Comparison of ENCODE assay signal across 25 cellular contexts in the genomic region with DNA sequence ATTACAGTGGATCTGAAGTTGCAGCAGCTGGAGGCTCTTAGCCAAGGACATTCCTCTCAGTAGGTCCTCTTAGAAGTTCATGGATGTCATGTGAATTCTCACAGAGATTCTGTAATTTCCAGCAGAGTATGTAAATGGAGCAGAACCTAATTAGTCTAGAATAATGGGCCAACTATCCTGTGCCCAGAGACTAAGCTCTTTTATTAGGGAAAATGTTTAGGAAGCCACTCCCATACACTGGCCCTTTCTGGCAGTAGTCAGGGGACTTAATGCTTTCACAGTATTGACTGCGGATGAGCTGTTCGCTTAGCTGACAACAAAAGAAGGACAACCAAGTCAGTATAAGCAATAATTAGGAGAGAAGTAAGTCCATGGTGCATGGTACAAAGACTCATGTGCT.
"Had no signal": no experiment of that assay in that cellular context is flagged by ENCODE, and none has a peak within 500 bp of the region (broad histone marks: within the 10 kb centered on the region; RNA-seq: fewer than 3 reads in every experiment).

No MANE protein-coding gene starts in this region.

- DNase-seq: Karpas-422, KG1, MG63, NCI-H1092, NCI-H1105 treated with DMSO at 0.1 percent for 48 hours, NCI-H1417 treated with DMSO at 0.1 percent for 48 hours, NCI-H146, NCI-H1694 treated with DMSO at 0.1 percent for 48 hours, NCI-H1930, NCI-H2081, NCI-H2107, NCI-H2171, NCI-H226, NCI-H446, NCI-H510A, NCI-H524 treated with DMSO at 0.1 percent for 48 hours, NCI-H69, NCI-H774, OCI-M1, PC-9, Peyer's patch, SHP77 treated with DMSO at 0.1 percent for 48 hours, SJCRH30 had no signal

- H3K27ac ChIP-seq: PC-9, Peyer's patch, SJCRH30 had no signal

- H3K4me3 ChIP-seq: MG63, PC-9, Peyer's patch, SJCRH30 had no signal

- H3K36me3 ChIP-seq: MG63, Peyer's patch, SJCRH30 had no signal

- H3K9me3 ChIP-seq: MG63, Peyer's patch, SJCRH30 had no signal

- H3K27me3 ChIP-seq: MG63, Peyer's patch, SJCRH30 had no signal

- ATAC-seq: Right ventricle myocardium inferior, SK-N-SH treated with all-trans-retinoic acid at 6 μM for 48 hours had no signal

- H2AFZ ChIP-seq: PC-9 had no signal

- H3K4me2 ChIP-seq: PC-9 had no signal
